ENCODE assay signal across 17 cellular contexts in genomic region chr13:93881418-93881817, GRCh38.
"Had no signal": no experiment of that assay in that cellular context is flagged by ENCODE, and none has a peak within 500 bp of the region (broad histone marks: within the 10 kb centered on the region; RNA-seq: fewer than 3 reads in every experiment).

No MANE protein-coding gene starts in this region.

- H3K9me3 ChIP-seq: thyroid gland had no signal

- DNase-seq: activated B cell treated with CpG ODN at 0.5 μM for 24 hours; activated CD4-positive, alpha-beta memory T cell treated with anti-CD3 and anti-CD28 coated beads, Interleukin-2, amount 10 ng/mL, durations not matched to agents 7 days and 5 days; activated CD4-positive, alpha-beta T cell treated with anti-CD3 and anti-CD28 coated beads for 4 hours; activated CD8-positive, alpha-beta memory T cell treated with anti-CD3 and anti-CD28 coated beads, Interleukin-2, amount 10 ng/mL, durations not matched to agents 7 days and 5 days; amniotic stem cell; dorsolateral prefrontal cortex; endodermal cell; heart left ventricle; kidney glomerular epithelial cell; left ventricle myocardium inferior; naive thymus-derived CD8-positive, alpha-beta T cell; stimulated activated CD4-positive, alpha-beta T cell treated with anti-CD3 and anti-CD28 coated beads, Interleukin-2, amount 100 ng/mL, for 24 hours; stimulated activated naive CD4-positive, alpha-beta T cell treated with Interleukin-2 at 50 U/mL for 16 hours; thyroid gland had no signal

- H3K4me1 ChIP-seq: gastroesophageal sphincter, heart left ventricle, left ventricle myocardium inferior, thyroid gland had no signal

- H3K27ac ChIP-seq: cardiac muscle cell, dorsolateral prefrontal cortex, epithelial cell of prostate, gastroesophageal sphincter, heart left ventricle, left ventricle myocardium inferior, thyroid gland had no signal

- H3K27me3 ChIP-seq: cardiac muscle cell, dorsolateral prefrontal cortex, gastroesophageal sphincter, heart left ventricle, thyroid gland had no signal

- ATAC-seq: activated CD8-positive, alpha-beta memory T cell treated with anti-CD3 and anti-CD28 coated beads, Interleukin-2, amount 10 ng/mL, durations not matched to agents 7 days and 5 days; gastroesophageal sphincter; heart left ventricle; naive thymus-derived CD8-positive, alpha-beta T cell had no signal

- H3K36me3 ChIP-seq: cardiac muscle cell, gastroesophageal sphincter, heart left ventricle, left ventricle myocardium inferior, thyroid gland had no signal

- H3K4me3 ChIP-seq: cardiac muscle cell, dorsolateral prefrontal cortex, gastroesophageal sphincter, heart left ventricle, left ventricle myocardium inferior, thyroid gland had no signal
